27 cellular contexts compared by ENCODE assay signal in the genomic region with DNA sequence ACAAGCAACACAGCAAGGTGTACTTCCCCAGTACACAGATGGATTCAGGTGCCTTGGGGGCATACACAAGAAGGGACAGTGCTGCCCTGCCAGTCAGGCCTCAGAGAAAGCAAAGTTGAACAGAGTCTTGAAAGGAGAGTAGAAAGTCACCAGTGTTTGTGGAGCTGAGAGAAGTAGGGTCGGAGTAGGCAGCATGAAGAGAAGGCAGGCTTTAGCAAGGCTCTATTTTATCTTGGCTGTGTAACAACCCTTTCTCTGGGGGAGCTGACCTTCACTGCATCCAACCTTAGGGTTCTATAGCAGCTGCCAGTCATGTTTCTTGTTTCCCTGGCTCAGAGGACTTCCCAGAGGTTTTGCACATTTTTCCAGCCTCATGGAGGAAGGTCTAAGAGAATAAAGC.
DNase-seq lines count a peak whose midpoint lies in the region; FAIRE-seq and TF ChIP-seq lines count a peak whose summit lies in the region.
"Had no signal": no experiment of that assay in that cellular context is flagged by ENCODE, and none has a peak within 500 bp of the region (broad histone marks: within the 10 kb centered on the region; RNA-seq: fewer than 3 reads in every experiment).

No MANE protein-coding gene starts in this region.

- TF ChIP-seq CTCF in AG04450 (IDR thresholded peaks at IDR 0.05; ENCODE audit: low read depth, low read length) (no peak), PC-9 (conservative IDR thresholded peaks at IDR 0.05) (no peak), endothelial cell of umbilical vein (IDR thresholded peaks at IDR 0.05; ENCODE audit: extremely low read depth in 1 of 2, insufficient read depth in 1 of 2, low read depth in 1 of 2, low read length in 2 of 2) (no peak), smooth muscle cell (IDR thresholded peaks at IDR 0.05; ENCODE audit: borderline replicate concordance, insufficient read depth, poor library complexity, severe bottlenecking) (no peak), neural progenitor cell (IDR thresholded peaks at IDR 0.05) (no peak)

- POLR2A ChIA-PET in AG04450 (lab: Yijun Ruan, JAX) (interaction anchor here (1.9 kb wide), 1 partner anchor 13 kb away, joined by 7 read pairs; no protein-coding TSS in a partner anchor), PC-9 (lab: Charles Lee; ENCODE audit: unreplicated experiment) (interaction anchor here (0.6 kb wide), 1 partner anchor 667 kb away, joined by 6 read pairs; no protein-coding TSS in a partner anchor), endothelial cell of umbilical vein (lab: Charles Lee) (no interaction called here)

- H3K4me1 Mint-ChIP-seq in neural progenitor cell: no peaks in the 10 kb centered on the region
- H3K4me1 Mint-ChIP-seq: nephron progenitor cell, T-cell had no signal

- H3K9me3 ChIP-seq in AG04450 (ENCODE audit: control insufficient read depth, insufficient read depth, low read length) (no peaks in the 10 kb centered on the region), PC-9 (ENCODE audit: insufficient read depth, low read depth) (peaks cover 12% of the 10 kb centered on the region), endothelial cell of umbilical vein (replicated peaks; ENCODE audit: control insufficient read depth, insufficient read depth, low read length) (no peaks in the 10 kb centered on the region), smooth muscle cell (replicated peaks; ENCODE audit: low read depth) (no peaks in the 10 kb centered on the region), neural progenitor cell (ENCODE audit: low read depth) (no peaks in the 10 kb centered on the region)
- H3K9me3 ChIP-seq: esophagus squamous epithelium, lower lobe of right lung, sigmoid colon, uterus had no signal

- H3K27me3 Mint-ChIP-seq in neural progenitor cell (ENCODE audit: insufficient read depth, low read depth): no peaks in the 10 kb centered on the region

- CTCF ChIA-PET in AG04450 (lab: Charles Lee) (interaction anchor here (1.2 to 2.5 kb wide), 4 partner anchors 10 to 538 kb away, joined by 4 to 12 read pairs (median 9); no protein-coding TSS in a partner anchor), PC-9 (lab: Charles Lee) (no interaction called here), endothelial cell of umbilical vein (lab: Charles Lee) (interaction anchor here (1.9 kb wide), 1 partner anchor 90 kb away, joined by 4 read pairs; no protein-coding TSS in a partner anchor)

- H3F3A ChIP-seq in PC-9 (ENCODE audit: insufficient read depth, low read depth) (peaks cover 43% of the 10 kb centered on the region), smooth muscle cell (ENCODE audit: low read depth) (peaks cover 32% of the 10 kb centered on the region), neural progenitor cell (ENCODE audit: low read depth) (no peaks in the 10 kb centered on the region)

- no peak overlapping the region for H2AFZ ChIP-seq in PC-9
- no peak overlapping the region for H2AFZ ChIP-seq in endothelial cell of umbilical vein (ENCODE audit: low read depth, low read length)
- H2AFZ ChIP-seq in smooth muscle cell (ENCODE audit: low read depth): no peak overlapping the region
- no peak overlapping the region for H2AFZ ChIP-seq in neural progenitor cell (replicated peaks)

- H3K9me1 ChIP-seq in endothelial cell of umbilical vein (replicated peaks; ENCODE audit: control insufficient read depth, extremely low read depth, insufficient read depth, low read length): no peaks in the 10 kb centered on the region

- no peaks in the 10 kb centered on the region for H3K79me2 ChIP-seq in PC-9 (ENCODE audit: low read depth)
- peaks cover 5% of the 10 kb centered on the region for H3K79me2 ChIP-seq in endothelial cell of umbilical vein (ENCODE audit: control insufficient read depth, insufficient read depth, low read length)
- peaks cover 48% of the 10 kb centered on the region for H3K79me2 ChIP-seq in smooth muscle cell (ENCODE audit: low read depth)
- no peaks in the 10 kb centered on the region for H3K79me2 ChIP-seq in neural progenitor cell (ENCODE audit: low read depth)

- no peaks in the 10 kb centered on the region for H4K20me1 ChIP-seq in PC-9 (ENCODE audit: insufficient read depth)
- no peaks in the 10 kb centered on the region for H4K20me1 ChIP-seq in endothelial cell of umbilical vein (replicated peaks; ENCODE audit: control insufficient read depth, extremely low read depth, insufficient read depth, low read length)
- H4K20me1 ChIP-seq in smooth muscle cell (ENCODE audit: low read depth): no peaks in the 10 kb centered on the region
- no peaks in the 10 kb centered on the region for H4K20me1 ChIP-seq in neural progenitor cell (ENCODE audit: low read depth)

- FAIRE-seq in endothelial cell of umbilical vein (lab: Jason Lieb, UNC): no peak
- FAIRE-seq: GM12891, HepG2, TTC549 had no signal

- H3K4me2 ChIP-seq in PC-9: no peak overlapping the region
- no peak overlapping the region for H3K4me2 ChIP-seq in endothelial cell of umbilical vein (ENCODE audit: insufficient read depth, low read length)
- peak overlapping the region; percentile 38 for H3K4me2 ChIP-seq in smooth muscle cell
- no peak overlapping the region for H3K4me2 ChIP-seq in neural progenitor cell

- H3K36me3 Mint-ChIP-seq in neural progenitor cell: peaks cover 12% of the 10 kb centered on the region
- H3K36me3 Mint-ChIP-seq: activated naive CD8-positive, alpha-beta T cell; T-cell had no signal

- 41% methylated on average over 1 of the region's 1 CpG for WGBS in smooth muscle cell (ENCODE audit: low lambda C conversion rate)

- no peak overlapping the region for H3K4me3 ChIP-seq in AG04450 (ENCODE audit: low read depth, low read length)
- H3K4me3 ChIP-seq in PC-9: no peak overlapping the region
- H3K4me3 ChIP-seq in endothelial cell of umbilical vein (replicated peaks in 1 of 3; ENCODE audit: insufficient read depth in 1 of 3, low read depth in 1 of 3, low read length in 3 of 3): no peak overlapping the region
- H3K4me3 ChIP-seq in smooth muscle cell: no peak overlapping the region
- no peak overlapping the region for H3K4me3 ChIP-seq in neural progenitor cell
- H3K4me3 ChIP-seq: esophagus squamous epithelium, lower lobe of right lung, sigmoid colon, uterus had no signal

- H3K4me3 Mint-ChIP-seq in neural progenitor cell: no peak overlapping the region
- H3K4me3 Mint-ChIP-seq: activated CD4-positive, alpha-beta memory T cell treated with anti-CD3 and anti-CD28 coated beads, Interleukin-2, amount 10 ng/mL, durations not matched to agents 7 days and 5 days; activated naive CD8-positive, alpha-beta T cell; effector memory CD8-positive, alpha-beta T cell; nephron progenitor cell; T-cell had no signal

- no peak overlapping the region for H3K9ac ChIP-seq in endothelial cell of umbilical vein (replicated peaks; ENCODE audit: extremely low read depth, insufficient read depth, low read length)
- H3K9ac ChIP-seq in smooth muscle cell (ENCODE audit: low read depth): peak overlapping the region; percentile 24
- no peak overlapping the region for H3K9ac ChIP-seq in neural progenitor cell

- DNase-seq in AG04450 (ENCODE audit: low read depth, low spot score) (no peak), PC-9 (no peak), endothelial cell of umbilical vein (ENCODE audit: low read depth, low spot score) (no peak), smooth muscle cell (lab: John Stamatoyannopoulos, UW; ENCODE audit: unreplicated experiment) (no peak), neural progenitor cell (ENCODE audit: low spot score) (no peak), NCI-H774 (lab: John Stamatoyannopoulos, UW) (no peak), kidney glomerular epithelial cell (lab: John Stamatoyannopoulos, UW) (no peak), DMS79 treated with DMSO at 0.1 percent for 48 hours (lab: John Stamatoyannopoulos, UW) (no peak)
- DNase-seq: activated CD4-positive, alpha-beta memory T cell treated with anti-CD3 and anti-CD28 coated beads, Interleukin-2, amount 10 ng/mL, durations not matched to agents 7 days and 5 days; effector memory CD8-positive, alpha-beta T cell; esophagus squamous epithelium; lower lobe of right lung; NCI-H1092 treated with DMSO at 0.1 percent for 48 hours; NCI-H2029 treated with DMSO at 0.1 percent for 48 hours; NCI-H2227 treated with DMSO at 0.1 percent for 48 hours; NCI-H69; nephron progenitor cell; SHP77; sigmoid colon; stimulated activated CD8-positive, alpha-beta memory T cell treated with anti-CD3 and anti-CD28 coated beads, Interleukin-4, amount 100 ng/mL, for 48 hours; T-cell; uterus had no signal

- H3K36me3 ChIP-seq in PC-9 (ENCODE audit: low read depth) (peaks cover 10% of the 10 kb centered on the region; the same call in 1 of the 2 replicates), endothelial cell of umbilical vein (ENCODE audit: control insufficient read depth in 2 of 2, extremely low read depth in 1 of 2, insufficient read depth in 2 of 2, low read length in 2 of 2) (no peaks in the 10 kb centered on the region), smooth muscle cell (ENCODE audit: low read depth) (no peaks in the 10 kb centered on the region), neural progenitor cell (no peaks in the 10 kb centered on the region)
- H3K36me3 ChIP-seq: esophagus squamous epithelium, lower lobe of right lung, sigmoid colon, uterus had no signal

- intact Hi-C loops in PC-9 (cut with micrococcal nuclease; ENCODE audit: unreplicated experiment): no loop called here
- intact Hi-C loops in endothelial cell of umbilical vein (cut with micrococcal nuclease): loop anchor here (10.0 kb wide), 2 partner anchors 871 to 1859 kb away; partner anchors contain the start of genes ARHGEF12 and HSPA8

- no peaks in the 10 kb centered on the region for H3K9me2 ChIP-seq in PC-9 (ENCODE audit: insufficient read depth)

- H3K27ac ChIP-seq in AG04450 (ENCODE audit: low read depth, low read length): peak overlapping the region; percentile 57
- peak overlapping the region; percentile 42 for H3K27ac ChIP-seq in PC-9
- H3K27ac ChIP-seq in endothelial cell of umbilical vein (ENCODE audit: insufficient read depth, low read depth, low read length): peak overlapping the region; percentile 25
- peak overlapping the region; percentile 96 for H3K27ac ChIP-seq in smooth muscle cell (ENCODE audit: low read depth)
- no peak overlapping the region for H3K27ac ChIP-seq in neural progenitor cell
- H3K27ac ChIP-seq: C4-2B, lower lobe of right lung had no signal

- no peak for TF ChIP-seq POLR2A in endothelial cell of umbilical vein (IDR thresholded peaks at IDR 0.05; ENCODE audit: low read depth, low read length)

- BruUV-seq in PC-9 (replicated peaks; lab: Mats Ljungman, UMichigan) (no TSS peak), endothelial cell of umbilical vein (replicated peaks; lab: Mats Ljungman, UMichigan) (no TSS peak)

- dilution Hi-C loops in endothelial cell of umbilical vein (cut with MboI; ENCODE audit: extremely low pct_ligation_motif_present, low sequenced_read_pairs): no loop called here

- H3K4me1 ChIP-seq in PC-9 (replicated peaks; ENCODE audit: insufficient read depth) (peaks cover 76% of the 10 kb centered on the region), endothelial cell of umbilical vein (ENCODE audit: control insufficient read depth, extremely low read depth, insufficient read depth, low read length) (peaks cover 77% of the 10 kb centered on the region), smooth muscle cell (ENCODE audit: low read depth) (peaks cover 21% of the 10 kb centered on the region), neural progenitor cell (no peaks in the 10 kb centered on the region)
- H3K4me1 ChIP-seq: uterus had no signal

- H3K27me3 ChIP-seq in AG04450 (ENCODE audit: control insufficient read depth, insufficient read depth, low read length): no peaks in the 10 kb centered on the region
- H3K27me3 ChIP-seq in PC-9 (ENCODE audit: insufficient read depth, low read depth): no peaks in the 10 kb centered on the region
- H3K27me3 ChIP-seq in endothelial cell of umbilical vein (ENCODE audit: control insufficient read depth in 2 of 2, insufficient read depth in 2 of 2, low read length in 2 of 2): no peaks in the 10 kb centered on the region
- no peaks in the 10 kb centered on the region for H3K27me3 ChIP-seq in smooth muscle cell (ENCODE audit: low read depth)
- no peaks in the 10 kb centered on the region for H3K27me3 ChIP-seq in neural progenitor cell
- H3K27me3 ChIP-seq: esophagus squamous epithelium, sigmoid colon, uterus had no signal

- H3K27ac Mint-ChIP-seq in neural progenitor cell: no peak overlapping the region
- H3K27ac Mint-ChIP-seq: activated CD4-positive, alpha-beta memory T cell treated with anti-CD3 and anti-CD28 coated beads, Interleukin-2, amount 10 ng/mL, durations not matched to agents 7 days and 5 days; activated naive CD8-positive, alpha-beta T cell; effector memory CD8-positive, alpha-beta T cell; nephron progenitor cell; T-cell had no signal

- peaks cover 2% of the 10 kb centered on the region for H3K9me3 Mint-ChIP-seq in neural progenitor cell
- H3K9me3 Mint-ChIP-seq: activated CD4-positive, alpha-beta memory T cell treated with anti-CD3 and anti-CD28 coated beads, Interleukin-2, amount 10 ng/mL, durations not matched to agents 7 days and 5 days; nephron progenitor cell had no signal
